In the genomic region with DNA sequence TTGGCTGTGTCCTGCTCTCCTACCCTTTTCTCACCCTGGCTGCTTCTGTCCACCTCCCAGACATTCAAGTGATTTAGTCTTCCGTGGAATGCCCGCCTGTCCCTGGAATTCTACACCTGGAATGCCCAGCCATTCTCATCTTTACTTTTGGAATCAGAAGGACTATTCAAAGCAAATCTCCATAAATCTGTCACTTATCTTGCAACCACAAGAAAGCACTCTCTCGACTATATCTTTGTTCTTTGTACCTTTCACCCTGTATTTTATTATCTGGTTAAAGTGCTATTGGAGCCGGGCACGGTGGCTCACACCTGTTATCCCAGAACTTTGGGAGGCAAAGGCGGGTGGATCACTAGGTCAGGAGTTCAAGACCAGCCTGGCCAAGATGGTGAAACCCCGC, we compare ENCODE assay signal across 19 cellular contexts.
DNase-seq lines count a peak whose midpoint lies in the region; ATAC-seq and TF ChIP-seq lines count a peak whose summit lies in the region.
"Had no signal": no experiment of that assay in that cellular context is flagged by ENCODE, and none has a peak within 500 bp of the region (broad histone marks: within the 10 kb centered on the region; RNA-seq: fewer than 3 reads in every experiment).

No MANE protein-coding gene starts in this region.

- H4K20me1 ChIP-seq in mammary epithelial cell (ENCODE audit: insufficient read depth, low read length), result no peaks in the 10 kb centered on the region

- no peak overlapping the region for H3K4me2 ChIP-seq in mammary epithelial cell (ENCODE audit: insufficient read depth, low read depth, low read length)
- H3K4me2 ChIP-seq: KMS-11, PC-9 had no signal

- H2AFZ ChIP-seq in mammary epithelial cell (ENCODE audit: low read depth, low read length), result no peak overlapping the region
- H2AFZ ChIP-seq: GM23248, PC-9 had no signal

- H3K27ac Mint-ChIP-seq in activated CD4-positive, alpha-beta T cell treated with anti-CD3 and anti-CD28 coated beads, Interleukin-2, amount 10 ng/mL, durations not matched to agents 7 days and 5 days, result peak overlapping the region; percentile 22
- H3K27ac Mint-ChIP-seq in activated B cell treated with CpG ODN at 0.5 μM for 24 hours, result peak overlapping the region; percentile 88
- H3K27ac Mint-ChIP-seq in type B pancreatic cell, result peak overlapping the region; percentile 15

- in situ Hi-C loops in mammary epithelial cell (cut with MboI; ENCODE audit: low sequenced_read_pairs in 2 of 2), result no loop called here

- intact Hi-C loops in activated B cell treated with CpG ODN at 0.5 μM for 24 hours (cut with micrococcal nuclease) (no loop called here), mammary epithelial cell (cut with micrococcal nuclease) (no loop called here)

- H3K4me1 ChIP-seq in mucosa of rectum (ENCODE audit: control insufficient read depth in 2 of 2, insufficient read depth in 2 of 2, low read length in 2 of 2) (peaks cover 26 to 36% of the 10 kb centered on the region in 2 donors), mammary epithelial cell (ENCODE audit: insufficient read depth, low read length) (peaks cover 3% of the 10 kb centered on the region)
- H3K4me1 ChIP-seq: Caco-2 had no signal

- dilution Hi-C loops in mammary epithelial cell (cut with HindIII; ENCODE audit: low sequenced_read_pairs), result no loop called here

- WGBS in mammary epithelial cell (ENCODE audit: low coverage, missing lambda C conversion rate), result 100% methylated on average over 4 of the region's 7 CpGs

- DNase-seq in activated CD4-positive, alpha-beta T cell treated with anti-CD3 and anti-CD28 coated beads, Interleukin-2, amount 10 ng/mL, durations not matched to agents 7 days and 5 days, result no peak
- no peak for DNase-seq in activated CD4-positive, alpha-beta T cell treated with anti-CD3 and anti-CD28 coated beads, Interleukin-2, amount 50 U/mL, for 1 hour
- DNase-seq in activated B cell treated with CpG ODN at 0.5 μM for 24 hours, result no peak
- DNase-seq in type B pancreatic cell (ENCODE audit: extremely low spot score, unreplicated experiment), result no peak
- DNase-seq in mammary epithelial cell, result no peak
- no peak for DNase-seq in GDM1 (lab: John Stamatoyannopoulos, UW)
- DNase-seq: Caco-2, GM23248, MG63, NCI-H1092 treated with DMSO at 0.1 percent for 48 hours, NCI-H1694 treated with DMSO at 0.1 percent for 48 hours, NCI-H2171, NCI-H774, PC-9 had no signal

- H3K79me2 ChIP-seq in mammary epithelial cell (ENCODE audit: insufficient read depth, low read length), result no peaks in the 10 kb centered on the region

- H3K27me3 ChIP-seq in mucosa of rectum (ENCODE audit: control insufficient read depth in 2 of 2, insufficient read depth in 2 of 2, low read length in 2 of 2) (no peaks in the 10 kb centered on the region), mammary epithelial cell (ENCODE audit: insufficient read depth, low read length) (no peaks in the 10 kb centered on the region)
- H3K27me3 ChIP-seq: MG63 had no signal

- H3K27me3 Mint-ChIP-seq in activated CD4-positive, alpha-beta T cell treated with anti-CD3 and anti-CD28 coated beads, Interleukin-2, amount 10 ng/mL, durations not matched to agents 7 days and 5 days, result no peaks in the 10 kb centered on the region
- no peaks in the 10 kb centered on the region for H3K27me3 Mint-ChIP-seq in activated B cell treated with CpG ODN at 0.5 μM for 24 hours
- H3K27me3 Mint-ChIP-seq in type B pancreatic cell, result no peaks in the 10 kb centered on the region

- H3K4me3 ChIP-seq in mucosa of rectum (ENCODE audit: low read length in 2 of 2), result no peak overlapping the region
- H3K4me3 ChIP-seq in mammary epithelial cell (replicated peaks in 1 of 3; ENCODE audit: insufficient read depth in 1 of 3, low read depth in 2 of 3, low read length in 3 of 3), result no peak overlapping the region
- H3K4me3 ChIP-seq: GM23248, MG63, PC-9 had no signal

- no peaks in the 10 kb centered on the region for H3K9me3 Mint-ChIP-seq in activated CD4-positive, alpha-beta T cell treated with anti-CD3 and anti-CD28 coated beads, Interleukin-2, amount 10 ng/mL, durations not matched to agents 7 days and 5 days
- H3K9me3 Mint-ChIP-seq in activated B cell treated with CpG ODN at 0.5 μM for 24 hours, result no peaks in the 10 kb centered on the region
- no peaks in the 10 kb centered on the region for H3K9me3 Mint-ChIP-seq in type B pancreatic cell

- H3K9ac ChIP-seq in mucosa of rectum (ENCODE audit: low read depth in 1 of 2, low read length in 2 of 2), result peak overlapping the region in 1 of 2 donors; percentile 45
- H3K9ac ChIP-seq in mammary epithelial cell (ENCODE audit: insufficient read depth, low read length), result no peak overlapping the region
- H3K9ac ChIP-seq: GM23248, KMS-11 had no signal

- H3K27ac ChIP-seq in mucosa of rectum (ENCODE audit: low read depth in 2 of 2, low read length in 2 of 2) (peak overlapping the region; percentile 89 to 90), mammary epithelial cell (ENCODE audit: insufficient read depth, low read depth, low read length) (no peak overlapping the region)
- H3K27ac ChIP-seq: GM23248, HL-60, KMS-11, PC-9 had no signal

- ATAC-seq in activated B cell treated with CpG ODN at 0.5 μM for 24 hours (ENCODE audit: low read depth), result no peak
- no peak for ATAC-seq in activated CD4-positive, CD25-positive, alpha-beta regulatory T cell treated with anti-CD3 and anti-CD28 coated beads, Interleukin-2, amount 50 U/mL, for 24 hours

- CTCF ChIA-PET in activated CD4-positive, alpha-beta T cell treated with anti-CD3 and anti-CD28 coated beads, Interleukin-2, amount 10 ng/mL, durations not matched to agents 7 days and 5 days (lab: Charles Lee), result no interaction called here
- CTCF ChIA-PET in activated B cell treated with CpG ODN at 0.5 μM for 24 hours (lab: Charles Lee) (interaction anchor here (1.0 kb wide), 1 partner anchor 47 kb away, joined by 3 read pairs; no protein-coding TSS in a partner anchor), mammary epithelial cell (lab: Charles Lee; ENCODE audit: low non-redundant PET) (no interaction called here)

- H3K36me3 Mint-ChIP-seq in activated CD4-positive, alpha-beta T cell treated with anti-CD3 and anti-CD28 coated beads, Interleukin-2, amount 10 ng/mL, durations not matched to agents 7 days and 5 days (ENCODE audit: low read depth), result no peaks in the 10 kb centered on the region
- no peaks in the 10 kb centered on the region for H3K36me3 Mint-ChIP-seq in activated B cell treated with CpG ODN at 0.5 μM for 24 hours (ENCODE audit: low read depth)
- no peaks in the 10 kb centered on the region for H3K36me3 Mint-ChIP-seq in type B pancreatic cell
- H3K36me3 Mint-ChIP-seq: CD14-positive monocyte had no signal

- no peaks in the 10 kb centered on the region for H3K36me3 ChIP-seq in mucosa of rectum (ENCODE audit: control insufficient read depth in 2 of 2, insufficient read depth in 2 of 2, low read length in 2 of 2)
- H3K36me3 ChIP-seq in mammary epithelial cell (ENCODE audit: insufficient read depth, low read length), result no peaks in the 10 kb centered on the region
- H3K36me3 ChIP-seq: MG63 had no signal

- POLR2A ChIA-PET in activated CD4-positive, alpha-beta T cell treated with anti-CD3 and anti-CD28 coated beads, Interleukin-2, amount 10 ng/mL, durations not matched to agents 7 days and 5 days (lab: Charles Lee), result no interaction called here
- POLR2A ChIA-PET in activated B cell treated with CpG ODN at 0.5 μM for 24 hours (lab: Charles Lee), result interaction anchor here (1.4 to 10.5 kb wide), 3 partner anchors 9 to 77 kb away, joined by 5 to 127 read pairs (median 10); no protein-coding TSS in a partner anchor

- no peaks in the 10 kb centered on the region for H3K9me3 ChIP-seq in mucosa of rectum (ENCODE audit: control insufficient read depth in 2 of 2, low read length in 2 of 2)
- H3K9me3 ChIP-seq in mammary epithelial cell (replicated peaks; ENCODE audit: insufficient read depth, low read length), result no peaks in the 10 kb centered on the region
- H3K9me3 ChIP-seq: Caco-2, MG63 had no signal

- H3K4me1 Mint-ChIP-seq in activated CD4-positive, alpha-beta T cell treated with anti-CD3 and anti-CD28 coated beads, Interleukin-2, amount 10 ng/mL, durations not matched to agents 7 days and 5 days, result peaks cover 3% of the 10 kb centered on the region
- H3K4me1 Mint-ChIP-seq in activated B cell treated with CpG ODN at 0.5 μM for 24 hours, result peaks cover 72% of the 10 kb centered on the region
- peaks cover 35% of the 10 kb centered on the region for H3K4me1 Mint-ChIP-seq in type B pancreatic cell (ENCODE audit: unreplicated experiment)

- H3K4me3 Mint-ChIP-seq in activated CD4-positive, alpha-beta T cell treated with anti-CD3 and anti-CD28 coated beads, Interleukin-2, amount 10 ng/mL, durations not matched to agents 7 days and 5 days, result no peak overlapping the region
- no peak overlapping the region for H3K4me3 Mint-ChIP-seq in activated B cell treated with CpG ODN at 0.5 μM for 24 hours
- H3K4me3 Mint-ChIP-seq in type B pancreatic cell, result no peak overlapping the region
- H3K4me3 Mint-ChIP-seq: CD14-positive monocyte had no signal

- TF ChIP-seq CTCF in activated B cell treated with CpG ODN at 0.5 μM for 24 hours (IDR thresholded peaks at IDR 0.05), result no peak
- no peak for TF ChIP-seq CTCF in type B pancreatic cell (conservative IDR thresholded peaks at IDR 0.05)
- TF ChIP-seq CTCF in mammary epithelial cell (conservative IDR thresholded peaks at IDR 0.05 in 1 of 2, IDR thresholded peaks at IDR 0.05 in 1 of 2; ENCODE audit: extremely low read depth in 1 of 2, insufficient read depth in 1 of 2, low read depth in 1 of 2, low read length in 2 of 2), result no peak

- BruUV-seq in mammary epithelial cell (replicated peaks; lab: Mats Ljungman, UMichigan), result no TSS peak

Comparison
In these comparisons a context has a peak if more than half of its experiments do, and no peak if none do; other contexts are left out.
1. H3K27ac Mint-ChIP-seq: peak in every context shown above with its lines; median percentile 88 in activated B cell treated with CpG ODN at 0.5 μM for 24 hours; 22 in activated CD4-positive, alpha-beta T cell treated with anti-CD3 and anti-CD28 coated beads, Interleukin-2, amount 10 ng/mL, durations not matched to agents 7 days and 5 days; 15 in type B pancreatic cell.